1 cellular context compared by ENCODE assay signal in genomic region chr21:39182484-39183271, GRCh38.
TF ChIP-seq lines count a peak whose summit lies in the region.

No MANE protein-coding gene starts in this region.

TF ChIP-seq in GM12878, 131 proteins besides CTCF, POLR2A, EP300 and RAD21 (continued from another document):
- TF ChIP-seq CBFB (IDR thresholded peaks at IDR 0.05; ENCODE audit: low read depth) (peak; percentile 10; the same call in 1 of the 2 replicates), NKRF (conservative IDR thresholded peaks at IDR 0.05) (peak; percentile 72), IKZF2 (IDR thresholded peaks at IDR 0.05) (0 out of 4 replicates have a peak, but pooled peaks of 1 of the 2 experiments have one; percentile 7), RUNX3 (IDR thresholded peaks at IDR 0.05; ENCODE audit: low read length) (0 out of 2 replicates have a peak, but pooled peaks have one; percentile 46)
